ENCODE assay signal across 25 cellular contexts in genomic region chr7:134419875-134420274, GRCh38. TPM values are rescaled to one million over a fixed set of nuclear protein-coding genes. Genes with fewer than 3 reads are reported as not detected.
DNase-seq lines count a peak whose midpoint lies in the region; ATAC-seq, FAIRE-seq and TF ChIP-seq lines count a peak whose summit lies in the region.
"Had no signal": no experiment of that assay in that cellular context is flagged by ENCODE, and none has a peak within 500 bp of the region (broad histone marks: within the 10 kb centered on the region; RNA-seq: fewer than 3 reads in every experiment).

No MANE protein-coding gene starts in this region.

- H3K36me3 Mint-ChIP-seq in astrocyte (ENCODE audit: low read depth, unreplicated experiment): no peaks in the 10 kb centered on the region
- H3K36me3 Mint-ChIP-seq in activated CD4-positive, alpha-beta T cell treated with anti-CD3 and anti-CD28 coated beads, Interleukin-2, amount 10 ng/mL, durations not matched to agents 7 days and 5 days (ENCODE audit: low read depth): no peaks in the 10 kb centered on the region
- H3K36me3 Mint-ChIP-seq: CD8-positive, alpha-beta T cell had no signal

- H3K27ac ChIP-seq in astrocyte (ENCODE audit: low read depth, low read length): no peak overlapping the region
- H3K27ac ChIP-seq in lower lobe of right lung: no peak overlapping the region
- no peak overlapping the region for H3K27ac ChIP-seq in PC-9
- H3K27ac ChIP-seq: 22Rv1, colonic mucosa, esophagus muscularis mucosa, gastrocnemius medialis, left lung, pancreas, SJSA1, thyroid gland had no signal

- H3K4me3 ChIP-seq in astrocyte (ENCODE audit: insufficient read depth, low read depth, low read length) (no peak overlapping the region), lower lobe of right lung (no peak overlapping the region), PC-9 (no peak overlapping the region)
- H3K4me3 ChIP-seq: colonic mucosa, esophagus muscularis mucosa, gastrocnemius medialis, GM23338, left lung, pancreas, SJSA1, thyroid gland had no signal

- H3K9me2 ChIP-seq in PC-9 (ENCODE audit: insufficient read depth): no peaks in the 10 kb centered on the region

- BruUV-seq in PC-9 (replicated peaks; lab: Mats Ljungman, UMichigan): no TSS peak

- no peaks in the 10 kb centered on the region for H3K79me2 ChIP-seq in astrocyte (ENCODE audit: insufficient read depth, low read length)
- H3K79me2 ChIP-seq in PC-9 (ENCODE audit: low read depth): no peaks in the 10 kb centered on the region

- H4K20me1 ChIP-seq in astrocyte (ENCODE audit: insufficient read depth, low read length) (no peaks in the 10 kb centered on the region), PC-9 (ENCODE audit: insufficient read depth) (no peaks in the 10 kb centered on the region)

- H3K36me3 ChIP-seq in astrocyte (ENCODE audit: insufficient read depth, low read length) (no peaks in the 10 kb centered on the region), lower lobe of right lung (no peaks in the 10 kb centered on the region), PC-9 (ENCODE audit: low read depth) (no peaks in the 10 kb centered on the region)
- H3K36me3 ChIP-seq: colonic mucosa, esophagus muscularis mucosa, gastrocnemius medialis, left lung, pancreas, SJSA1, thyroid gland had no signal

- intact Hi-C loops in sciatic nerve (cut with DNase I) (loop anchor here (5.0 kb wide), 1 partner anchor 278 kb away; no protein-coding TSS in a partner anchor), lower lobe of right lung (cut with DNase I) (no loop called here), PC-9 (cut with micrococcal nuclease; ENCODE audit: unreplicated experiment) (loop anchor here (5.0 kb wide), 1 partner anchor 278 kb away; no protein-coding TSS in a partner anchor)

- peak; percentile 21 for ATAC-seq in sciatic nerve
- no peak for ATAC-seq in lower lobe of right lung
- ATAC-seq: activated CD4-positive, alpha-beta T cell treated with anti-CD3 and anti-CD28 coated beads for 36 hours; activated T-cell treated with anti-CD3 and anti-CD28 coated beads, Interleukin-2, amount 50 U/mL, for 4 hours; CD8-positive, alpha-beta T cell; gastrocnemius medialis had no signal

- no peak overlapping the region for H3K4me3 Mint-ChIP-seq in astrocyte (ENCODE audit: unreplicated experiment)
- H3K4me3 Mint-ChIP-seq in activated CD4-positive, alpha-beta T cell treated with anti-CD3 and anti-CD28 coated beads, Interleukin-2, amount 10 ng/mL, durations not matched to agents 7 days and 5 days: no peak overlapping the region
- H3K4me3 Mint-ChIP-seq: activated CD4-positive, alpha-beta T cell treated with anti-CD3 and anti-CD28 coated beads for 36 hours; activated T-cell treated with anti-CD3 and anti-CD28 coated beads, Interleukin-2, amount 50 U/mL, for 4 hours; CD8-positive, alpha-beta T cell; GM23338; nephron; stimulated activated naive CD8-positive, alpha-beta T cell treated with anti-CD3 and anti-CD28 coated beads, Interleukin-15, Interleukin-2, amounts not matched to agents 100 ng/mL and 50 ng/mL, for 24 hours; T-helper 1 cell treated with Interleukin-12 subunit alpha and Interleukin-12 subunit beta and Interleukin-4 antibody, amounts not matched to agents 30 μg/mL and 1 μg/mL, for 36 hours had no signal

- no peaks in the 10 kb centered on the region for H3F3A ChIP-seq in PC-9 (ENCODE audit: insufficient read depth, low read depth)

- H3K9me3 Mint-ChIP-seq in astrocyte (ENCODE audit: unreplicated experiment): peaks cover 5% of the 10 kb centered on the region
- no peaks in the 10 kb centered on the region for H3K9me3 Mint-ChIP-seq in activated CD4-positive, alpha-beta T cell treated with anti-CD3 and anti-CD28 coated beads, Interleukin-2, amount 10 ng/mL, durations not matched to agents 7 days and 5 days
- H3K9me3 Mint-ChIP-seq: activated T-cell treated with anti-CD3 and anti-CD28 coated beads, Interleukin-2, amount 50 U/mL, for 4 hours; CD8-positive, alpha-beta T cell; GM23338; stimulated activated naive CD8-positive, alpha-beta T cell treated with anti-CD3 and anti-CD28 coated beads, Interleukin-15, Interleukin-2, amounts not matched to agents 100 ng/mL and 50 ng/mL, for 24 hours; T-helper 1 cell treated with Interleukin-12 subunit alpha and Interleukin-12 subunit beta and Interleukin-4 antibody, amounts not matched to agents 30 μg/mL and 1 μg/mL, for 36 hours had no signal

- DNase-seq in DMS79 (lab: John Stamatoyannopoulos, UW) (peak; percentile 47), DMS79 treated with DMSO at 0.1 percent for 48 hours (lab: John Stamatoyannopoulos, UW) (no peak), LHCN-M2 (ENCODE audit: low read depth) (peak; percentile 70), astrocyte (ENCODE audit: low read depth) (no peak), sciatic nerve (ENCODE audit: low spot score) (no peak), lower lobe of right lung (no peak), PC-9 (no peak)
- DNase-seq in activated CD4-positive, alpha-beta T cell treated with anti-CD3 and anti-CD28 coated beads, Interleukin-2, amount 10 ng/mL, durations not matched to agents 7 days and 5 days: no peak
- DNase-seq: activated T-cell treated with anti-CD3 and anti-CD28 coated beads, Interleukin-2, amount 50 U/mL, for 4 hours; CD8-positive, alpha-beta T cell; gastrocnemius medialis; left lung; NCI-H2029 treated with DMSO at 0.1 percent for 48 hours; stimulated activated CD4-positive, alpha-beta T cell treated with anti-CD3 and anti-CD28 coated beads, Interleukin-15, amount 100 ng/mL, for 24 hours had no signal

- peak overlapping the region; percentile 75 for H3K4me2 ChIP-seq in astrocyte (ENCODE audit: low read length)
- no peak overlapping the region for H3K4me2 ChIP-seq in PC-9
- H3K4me2 ChIP-seq: GM23338 had no signal

- H3K9ac ChIP-seq in astrocyte (ENCODE audit: low read length): no peak overlapping the region

- H2AFZ ChIP-seq in astrocyte (ENCODE audit: low read depth, low read length): no peak overlapping the region
- H2AFZ ChIP-seq in PC-9: no peak overlapping the region
- H2AFZ ChIP-seq: GM23338 had no signal

- no peaks in the 10 kb centered on the region for H3K4me1 Mint-ChIP-seq in astrocyte (ENCODE audit: low read depth, unreplicated experiment)
- H3K4me1 Mint-ChIP-seq in activated CD4-positive, alpha-beta T cell treated with anti-CD3 and anti-CD28 coated beads, Interleukin-2, amount 10 ng/mL, durations not matched to agents 7 days and 5 days: no peaks in the 10 kb centered on the region
- H3K4me1 Mint-ChIP-seq: activated CD4-positive, alpha-beta T cell treated with anti-CD3 and anti-CD28 coated beads for 36 hours had no signal

- H3K4me1 ChIP-seq in astrocyte (ENCODE audit: insufficient read depth, low read length) (no peaks in the 10 kb centered on the region), lower lobe of right lung (no peaks in the 10 kb centered on the region), PC-9 (replicated peaks; ENCODE audit: insufficient read depth) (peaks cover 23% of the 10 kb centered on the region)
- H3K4me1 ChIP-seq: colonic mucosa, gastrocnemius medialis, left lung, pancreas, SJSA1, thyroid gland had no signal

- POLR2A ChIA-PET in activated CD4-positive, alpha-beta T cell treated with anti-CD3 and anti-CD28 coated beads, Interleukin-2, amount 10 ng/mL, durations not matched to agents 7 days and 5 days (lab: Charles Lee): no interaction called here
- POLR2A ChIA-PET in PC-9 (lab: Charles Lee; ENCODE audit: unreplicated experiment): no interaction called here

- H3K27me3 Mint-ChIP-seq in astrocyte (ENCODE audit: low read depth, unreplicated experiment): peaks cover 24% of the 10 kb centered on the region
- H3K27me3 Mint-ChIP-seq in activated CD4-positive, alpha-beta T cell treated with anti-CD3 and anti-CD28 coated beads, Interleukin-2, amount 10 ng/mL, durations not matched to agents 7 days and 5 days: peaks cover 2% of the 10 kb centered on the region

- CTCF ChIA-PET in activated CD4-positive, alpha-beta T cell treated with anti-CD3 and anti-CD28 coated beads, Interleukin-2, amount 10 ng/mL, durations not matched to agents 7 days and 5 days (lab: Charles Lee): no interaction called here
- CTCF ChIA-PET in PC-9 (lab: Charles Lee): no interaction called here

- no peak overlapping the region for H3K27ac Mint-ChIP-seq in astrocyte (ENCODE audit: unreplicated experiment)
- H3K27ac Mint-ChIP-seq in activated CD4-positive, alpha-beta T cell treated with anti-CD3 and anti-CD28 coated beads, Interleukin-2, amount 10 ng/mL, durations not matched to agents 7 days and 5 days: no peak overlapping the region
- H3K27ac Mint-ChIP-seq: activated CD4-positive, alpha-beta T cell treated with anti-CD3 and anti-CD28 coated beads for 36 hours; CD8-positive, alpha-beta T cell; GM23338; nephron; stimulated activated naive CD8-positive, alpha-beta T cell treated with anti-CD3 and anti-CD28 coated beads, Interleukin-15, Interleukin-2, amounts not matched to agents 100 ng/mL and 50 ng/mL, for 24 hours; T-helper 1 cell treated with Interleukin-12 subunit alpha and Interleukin-12 subunit beta and Interleukin-4 antibody, amounts not matched to agents 30 μg/mL and 1 μg/mL, for 36 hours had no signal

- H3K27me3 ChIP-seq in astrocyte (ENCODE audit: insufficient read depth, low read length): no peaks in the 10 kb centered on the region
- H3K27me3 ChIP-seq in lower lobe of right lung (ENCODE audit: low read depth): peaks cover 5% of the 10 kb centered on the region
- H3K27me3 ChIP-seq in PC-9 (ENCODE audit: insufficient read depth, low read depth): no peaks in the 10 kb centered on the region
- H3K27me3 ChIP-seq: colonic mucosa, gastrocnemius medialis, pancreas, SJSA1, thyroid gland had no signal

- no peak for FAIRE-seq in astrocyte (lab: Jason Lieb, UNC)
- FAIRE-seq: pancreas had no signal

- TF ChIP-seq CTCF in astrocyte (IDR thresholded peaks at IDR 0.05; ENCODE audit: insufficient read depth, low read depth, low read length) (no peak), lower lobe of right lung (IDR thresholded peaks at IDR 0.05) (no peak), PC-9 (conservative IDR thresholded peaks at IDR 0.05) (no peak)

- H3K9me3 ChIP-seq in astrocyte (ENCODE audit: insufficient read depth, low read depth, low read length) (no peaks in the 10 kb centered on the region), lower lobe of right lung (no peaks in the 10 kb centered on the region), PC-9 (ENCODE audit: insufficient read depth, low read depth) (no peaks in the 10 kb centered on the region)
- H3K9me3 ChIP-seq: colonic mucosa, esophagus muscularis mucosa, gastrocnemius medialis, left lung, pancreas, SJSA1, thyroid gland had no signal

RNA-seq across cellular contexts. Expression of gene AKR1B1, which starts 39.0 kb away (rescaled TPM):
- total RNA-seq in LHCN-M2 (2014; rRNA removed): 126 and 146 TPM in 2 replicates
- 481 TPM for polyA plus RNA-seq in LHCN-M2 (2012)
- 88.9 and 114 TPM in 2 replicates for total RNA-seq in astrocyte
- total RNA-seq in sciatic nerve: 273 TPM
- 100 to 1,000 TPM in 1 of 2 experiments, 10 to 100 TPM in 1; 98.1 to 106 TPM for total RNA-seq in activated CD4-positive, alpha-beta T cell treated with anti-CD3 and anti-CD28 coated beads, Interleukin-2, amount 10 ng/mL, durations not matched to agents 7 days and 5 days
- 109 TPM for total RNA-seq in lower lobe of right lung
- total RNA-seq in PC-9 (2021): 1,009 and 1,328 TPM in 2 replicates

Comparison
In these comparisons a context has a peak if more than half of its experiments do, and no peak if none do; other contexts are left out.
1. DNase-seq: peak in DMS79 (single experiment) and LHCN-M2 (single experiment); none in DMS79 treated with DMSO at 0.1 percent for 48 hours (single experiment), astrocyte (single experiment), sciatic nerve (single experiment), activated CD4-positive, alpha-beta T cell treated with anti-CD3 and anti-CD28 coated beads, Interleukin-2, amount 10 ng/mL, durations not matched to agents 7 days and 5 days (single experiment), lower lobe of right lung (single experiment) and PC-9 (0 of 2).